Comparison of ENCODE assay signal across 16 cellular contexts in the genomic region with DNA sequence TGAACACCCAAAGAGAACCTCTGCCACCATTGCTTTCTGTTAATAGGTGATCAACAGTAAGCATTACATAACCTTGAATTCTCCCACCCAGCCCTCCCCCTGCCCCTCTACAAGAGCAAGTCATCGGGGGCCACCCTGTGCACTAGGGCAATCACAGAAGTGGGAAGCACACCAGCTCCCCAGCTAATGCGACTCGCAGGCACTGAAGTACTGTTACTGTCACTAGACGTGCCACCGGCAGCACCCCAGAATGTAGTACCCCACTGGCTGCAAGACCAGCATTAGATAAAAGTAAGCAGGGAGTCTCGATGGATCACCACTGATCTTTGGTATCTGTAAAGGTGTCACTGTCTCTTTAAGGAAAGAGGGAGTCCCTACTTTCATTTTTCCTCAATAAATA.
"Had no signal": no experiment of that assay in that cellular context is flagged by ENCODE, and none has a peak within 500 bp of the region (broad histone marks: within the 10 kb centered on the region; RNA-seq: fewer than 3 reads in every experiment).

No MANE protein-coding gene starts in this region.

- H3K27me3 Mint-ChIP-seq: activated CD4-positive, alpha-beta T cell treated with anti-CD3 and anti-CD28 coated beads, Interleukin-2, amount 10 ng/mL, durations not matched to agents 7 days and 5 days; activated naive CD8-positive, alpha-beta T cell; naive thymus-derived CD4-positive, alpha-beta T cell; stimulated activated naive CD8-positive, alpha-beta T cell treated with anti-CD3 and anti-CD28 coated beads, Interleukin-15, amount 100 ng/mL, for 72 hours; T-cell had no signal

- H3K9me3 Mint-ChIP-seq: activated CD4-positive, alpha-beta T cell treated with anti-CD3 and anti-CD28 coated beads, Interleukin-2, amount 10 ng/mL, durations not matched to agents 7 days and 5 days; naive thymus-derived CD4-positive, alpha-beta T cell; neural progenitor cell; stimulated activated naive CD8-positive, alpha-beta T cell treated with anti-CD3 and anti-CD28 coated beads, Interleukin-15, amount 100 ng/mL, for 72 hours; T-cell had no signal

- H3K4me2 ChIP-seq: neural progenitor cell had no signal

- DNase-seq: activated CD4-positive, CD25-positive, alpha-beta regulatory T cell; gastrocnemius medialis; psoas muscle had no signal

- H3K4me1 ChIP-seq: neural progenitor cell had no signal

- H3K9ac ChIP-seq: neural progenitor cell had no signal

- H3K27ac Mint-ChIP-seq: activated CD4-positive, alpha-beta T cell treated with anti-CD3 and anti-CD28 coated beads, Interleukin-2, amount 10 ng/mL, durations not matched to agents 7 days and 5 days; neural progenitor cell had no signal

- H3K4me3 ChIP-seq: body of pancreas, gastrocnemius medialis, heart right ventricle, mucosa of descending colon, neural progenitor cell, psoas muscle, skin epidermis, thoracic aorta, upper lobe of left lung had no signal

- H3K27ac ChIP-seq: body of pancreas, gastrocnemius medialis, neural progenitor cell, psoas muscle, skin epidermis, thoracic aorta, upper lobe of left lung had no signal

- H3K27me3 ChIP-seq: body of pancreas, gastrocnemius medialis, heart right ventricle, neural progenitor cell, upper lobe of left lung had no signal

- H3K36me3 Mint-ChIP-seq: activated naive CD8-positive, alpha-beta T cell; neural progenitor cell had no signal

- H3K4me3 Mint-ChIP-seq: activated CD4-positive, alpha-beta T cell treated with anti-CD3 and anti-CD28 coated beads, Interleukin-2, amount 10 ng/mL, durations not matched to agents 7 days and 5 days; activated CD8-positive, alpha-beta T cell treated with anti-CD3 and anti-CD28 coated beads, Interleukin-2, amount 10 ng/mL, durations not matched to agents 7 days and 5 days; activated naive CD8-positive, alpha-beta T cell; neural progenitor cell; T-cell had no signal

- H3K36me3 ChIP-seq: gastrocnemius medialis, heart right ventricle, neural progenitor cell, thoracic aorta, upper lobe of left lung had no signal

- H3K9me3 ChIP-seq: body of pancreas, gastrocnemius medialis, heart right ventricle, mucosa of descending colon, psoas muscle, thoracic aorta, upper lobe of left lung had no signal
